Comparison of ENCODE assay signal across 19 cellular contexts in the genomic region with DNA sequence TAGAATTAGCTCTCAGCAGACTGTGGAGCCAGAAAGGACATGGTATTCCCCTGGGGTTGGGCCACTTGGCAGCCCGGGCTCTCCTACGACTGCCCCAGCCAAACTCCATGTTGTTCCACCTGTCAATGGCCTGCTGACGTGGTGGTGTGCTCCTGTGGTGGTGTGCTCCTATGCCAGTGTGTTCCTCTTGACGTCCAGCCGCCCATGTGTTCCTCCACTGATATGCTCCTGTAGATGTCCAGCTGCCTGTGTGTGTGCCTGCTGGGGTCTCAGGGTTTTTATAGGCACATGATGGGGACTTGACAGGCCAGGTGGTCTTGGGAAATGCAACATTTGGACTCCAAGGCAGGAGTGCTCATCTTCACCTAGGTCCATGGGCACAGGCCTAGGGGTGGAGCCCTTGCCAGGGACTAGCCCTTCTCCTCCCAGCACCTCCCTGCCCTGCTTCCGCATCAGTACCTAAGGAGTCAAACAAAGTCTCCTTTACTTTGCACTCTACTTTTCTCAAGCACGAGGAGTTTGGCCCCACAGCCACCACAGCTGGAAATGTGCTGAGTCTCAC.
DNase-seq lines count a peak whose midpoint lies in the region; ATAC-seq and TF ChIP-seq lines count a peak whose summit lies in the region.
"Had no signal": no experiment of that assay in that cellular context is flagged by ENCODE, and none has a peak within 500 bp of the region (broad histone marks: within the 10 kb centered on the region; RNA-seq: fewer than 3 reads in every experiment).

No MANE protein-coding gene starts in this region.

- H2BK120ac ChIP-seq in neuronal stem cell (ENCODE audit: low read depth, low read length), result no peak overlapping the region

- no peak overlapping the region for H3K4ac ChIP-seq in neuronal stem cell (ENCODE audit: low read length)

- H3K4me3 ChIP-seq in neuronal stem cell (ENCODE audit: low read length in 2 of 2) (no peak overlapping the region), upper lobe of right lung (no peak overlapping the region)
- H3K4me3 ChIP-seq: BLaER1, GM23248 had no signal

- no peaks in the 10 kb centered on the region for H3K36me3 Mint-ChIP-seq in activated naive CD8-positive, alpha-beta T cell treated with anti-CD3 and anti-CD28 coated beads, Interleukin-2, amount 50 U/mL, for 24 hours (ENCODE audit: low read depth)
- H3K36me3 Mint-ChIP-seq in activated naive CD8-positive, alpha-beta T cell treated with anti-CD3 and anti-CD28 coated beads for 36 hours, result no peaks in the 10 kb centered on the region
- H3K36me3 Mint-ChIP-seq: CD4-positive, CD25-positive, alpha-beta regulatory T cell; CD8-positive, alpha-beta T cell had no signal

- H3K14ac ChIP-seq in neuronal stem cell (ENCODE audit: low read length), result no peak overlapping the region

- no peak overlapping the region for H2BK5ac ChIP-seq in neuronal stem cell (ENCODE audit: low read length)

- no peaks in the 10 kb centered on the region for H3K27me3 Mint-ChIP-seq in activated naive CD8-positive, alpha-beta T cell treated with anti-CD3 and anti-CD28 coated beads, Interleukin-2, amount 50 U/mL, for 24 hours
- H3K27me3 Mint-ChIP-seq in activated naive CD8-positive, alpha-beta T cell treated with anti-CD3 and anti-CD28 coated beads for 36 hours, result no peaks in the 10 kb centered on the region
- H3K27me3 Mint-ChIP-seq: B cell; CD4-positive, CD25-positive, alpha-beta regulatory T cell had no signal

- no peaks in the 10 kb centered on the region for H3K4me1 Mint-ChIP-seq in activated naive CD8-positive, alpha-beta T cell treated with anti-CD3 and anti-CD28 coated beads, Interleukin-2, amount 50 U/mL, for 24 hours
- H3K4me1 Mint-ChIP-seq in activated naive CD8-positive, alpha-beta T cell treated with anti-CD3 and anti-CD28 coated beads for 36 hours, result no peaks in the 10 kb centered on the region
- H3K4me1 Mint-ChIP-seq: B cell; CD4-positive, CD25-positive, alpha-beta regulatory T cell; H9 had no signal

- H2AK5ac ChIP-seq in neuronal stem cell (ENCODE audit: low read depth, low read length), result no peak overlapping the region

- no peak overlapping the region for H4K8ac ChIP-seq in neuronal stem cell (ENCODE audit: low read depth, low read length)

- H3K36me3 ChIP-seq in neuronal stem cell (replicated peaks in 1 of 2; ENCODE audit: control insufficient read depth in 2 of 2, insufficient read depth in 2 of 2, low read length in 2 of 2), result no peaks in the 10 kb centered on the region
- H3K36me3 ChIP-seq in upper lobe of right lung, result no peaks in the 10 kb centered on the region
- H3K36me3 ChIP-seq: BLaER1 had no signal

- peak; percentile 33 for ATAC-seq in activated naive CD8-positive, alpha-beta T cell treated with anti-CD3 and anti-CD28 coated beads, Interleukin-2, amount 50 U/mL, for 24 hours
- ATAC-seq in upper lobe of right lung (peak; percentile 22), HG02759 (IDR thresholded peaks at IDR 0.05; ENCODE audit: unreplicated experiment) (no peak), GM19455 (IDR thresholded peaks at IDR 0.05; ENCODE audit: unreplicated experiment) (no peak)
- ATAC-seq: CD8-positive, alpha-beta T cell; HCT116 had no signal

- no peak overlapping the region for H3K18ac ChIP-seq in neuronal stem cell (ENCODE audit: low read length)

- H3K9me3 Mint-ChIP-seq in activated naive CD8-positive, alpha-beta T cell treated with anti-CD3 and anti-CD28 coated beads, Interleukin-2, amount 50 U/mL, for 24 hours, result peaks cover 7% of the 10 kb centered on the region
- H3K9me3 Mint-ChIP-seq in activated naive CD8-positive, alpha-beta T cell treated with anti-CD3 and anti-CD28 coated beads for 36 hours, result peaks cover 3% of the 10 kb centered on the region
- H3K9me3 Mint-ChIP-seq: H9 had no signal

- no peaks in the 10 kb centered on the region for H3K79me1 ChIP-seq in neuronal stem cell (ENCODE audit: low read depth, low read length)

- H3K4me1 ChIP-seq in neuronal stem cell (ENCODE audit: control insufficient read depth in 2 of 2, insufficient read depth in 1 of 2, low read depth in 1 of 2, low read length in 2 of 2) (no peaks in the 10 kb centered on the region), upper lobe of right lung (no peaks in the 10 kb centered on the region)
- H3K4me1 ChIP-seq: BLaER1, Caco-2 had no signal

- no CpG with 5 or more reads among the region's 7 CpGs for WGBS in neuronal stem cell (ENCODE audit: extremely low coverage in 2 of 2, insufficient read length in 2 of 2, insufficient replicate concordance in 1 of 2), 2 donors

- no peak for DNase-seq in activated naive CD8-positive, alpha-beta T cell treated with anti-CD3 and anti-CD28 coated beads, Interleukin-2, amount 50 U/mL, for 24 hours
- no peak for DNase-seq in activated naive CD8-positive, alpha-beta T cell treated with anti-CD3 and anti-CD28 coated beads for 36 hours
- no peak for DNase-seq in neuronal stem cell (ENCODE audit: low spot score)
- DNase-seq in upper lobe of right lung, result no peak
- no peak for DNase-seq in effector CD8-positive, alpha-beta T cell (lab: John Stamatoyannopoulos, UW)
- DNase-seq: Caco-2; CD4-positive, CD25-positive, alpha-beta regulatory T cell; CD8-positive, alpha-beta T cell; DMS153; DND-41; GM23248; H9 had no signal

- H3K27ac ChIP-seq in neuronal stem cell (replicated peaks; ENCODE audit: low read length), result no peak overlapping the region
- H3K27ac ChIP-seq in upper lobe of right lung, result no peak overlapping the region
- H3K27ac ChIP-seq: 22Rv1, BLaER1, C4-2B, GM23248 had no signal

- no peak overlapping the region for H3K23ac ChIP-seq in neuronal stem cell (ENCODE audit: low read depth, low read length, poor library complexity)

- H3K9ac ChIP-seq in neuronal stem cell (ENCODE audit: low read depth, low read length, poor library complexity), result no peak overlapping the region
- H3K9ac ChIP-seq: BLaER1, GM23248 had no signal

- no peak overlapping the region for H3K4me3 Mint-ChIP-seq in activated naive CD8-positive, alpha-beta T cell treated with anti-CD3 and anti-CD28 coated beads, Interleukin-2, amount 50 U/mL, for 24 hours
- no peak overlapping the region for H3K4me3 Mint-ChIP-seq in activated naive CD8-positive, alpha-beta T cell treated with anti-CD3 and anti-CD28 coated beads for 36 hours
- H3K4me3 Mint-ChIP-seq: B cell; CD4-positive, CD25-positive, alpha-beta regulatory T cell; CD8-positive, alpha-beta T cell; H9 had no signal

- intact Hi-C loops in upper lobe of right lung (cut with DNase I), result no loop called here

- H2BK15ac ChIP-seq in neuronal stem cell (ENCODE audit: low read length), result no peak overlapping the region

- no peak overlapping the region for H3K4me2 ChIP-seq in neuronal stem cell (ENCODE audit: insufficient read depth, low read length, poor library complexity, severe bottlenecking)
- H3K4me2 ChIP-seq: BLaER1 had no signal

- TF ChIP-seq CTCF in upper lobe of right lung (IDR thresholded peaks at IDR 0.05), result no peak

- no peak overlapping the region for H3K27ac Mint-ChIP-seq in activated naive CD8-positive, alpha-beta T cell treated with anti-CD3 and anti-CD28 coated beads, Interleukin-2, amount 50 U/mL, for 24 hours
- no peak overlapping the region for H3K27ac Mint-ChIP-seq in activated naive CD8-positive, alpha-beta T cell treated with anti-CD3 and anti-CD28 coated beads for 36 hours
- H3K27ac Mint-ChIP-seq: B cell; CD4-positive, CD25-positive, alpha-beta regulatory T cell; CD8-positive, alpha-beta T cell had no signal

- no peak overlapping the region for H2BK12ac ChIP-seq in neuronal stem cell (ENCODE audit: low read length)

- peak overlapping the region; percentile 1 for H4K91ac ChIP-seq in neuronal stem cell (ENCODE audit: low read depth, low read length, poor library complexity)

- H3K9me3 ChIP-seq in neuronal stem cell (replicated peaks in 1 of 2; ENCODE audit: control insufficient read depth in 2 of 2, insufficient read depth in 1 of 2, low read depth in 1 of 2, low read length in 2 of 2) (no peaks in the 10 kb centered on the region), upper lobe of right lung (no peaks in the 10 kb centered on the region)
- H3K9me3 ChIP-seq: BLaER1, Caco-2 had no signal

- H2AFZ ChIP-seq in neuronal stem cell (ENCODE audit: low read length), result no peak overlapping the region
- H2AFZ ChIP-seq: GM23248 had no signal

- H3K27me3 ChIP-seq in neuronal stem cell (ENCODE audit: control insufficient read depth in 3 of 3, insufficient read depth in 3 of 3, low read depth in 1 of 3, low read length in 3 of 3) (no peaks in the 10 kb centered on the region), upper lobe of right lung (no peaks in the 10 kb centered on the region)
- H3K27me3 ChIP-seq: BLaER1 had no signal

Comparison
In these comparisons a context has a peak if more than half of its experiments do, and no peak if none do; other contexts are left out.
1. ATAC-seq: peak in activated naive CD8-positive, alpha-beta T cell treated with anti-CD3 and anti-CD28 coated beads, Interleukin-2, amount 50 U/mL, for 24 hours (single experiment) and upper lobe of right lung (single experiment); none in HG02759 (single experiment) and GM19455 (single experiment).